ENCODE assay signal across 16 cellular contexts in genomic region chr14:51877807-51878206, GRCh38.
"Had no signal": no experiment of that assay in that cellular context is flagged by ENCODE, and none has a peak within 500 bp of the region (broad histone marks: within the 10 kb centered on the region; RNA-seq: fewer than 3 reads in every experiment).

No MANE protein-coding gene starts in this region.

- H3K27me3 ChIP-seq: gastrocnemius medialis, spleen, upper lobe of left lung had no signal

- DNase-seq: activated CD4-positive, CD25-positive, alpha-beta regulatory T cell; activated CD8-positive, alpha-beta memory T cell treated with anti-CD3 and anti-CD28 coated beads, Interleukin-2, amount 10 ng/mL, durations not matched to agents 7 days and 5 days; activated T-cell treated with anti-CD3 and anti-CD28 coated beads, Interleukin-2, amount 50 U/mL, for 48 hours; effector CD4-positive, alpha-beta T cell; gastrocnemius medialis; kidney; left ventricle myocardium inferior; mesenchymal stem cell; nucleus accumbens; spleen; stimulated activated CD4-positive, alpha-beta T cell treated with anti-CD3 and anti-CD28 coated beads, Interleukin-1b, Interleukin-23, amount 100 ng/mL, for 48 hours; stimulated activated naive CD4-positive, alpha-beta T cell treated with Interleukin-2 at 50 U/mL for 16 hours; upper lobe of left lung had no signal

- H3K4me3 ChIP-seq: coronary artery, gastrocnemius medialis, left ventricle myocardium inferior, spleen, upper lobe of left lung had no signal

- H3K36me3 ChIP-seq: gastrocnemius medialis, left ventricle myocardium inferior, upper lobe of left lung had no signal

- ATAC-seq: activated CD8-positive, alpha-beta memory T cell treated with anti-CD3 and anti-CD28 coated beads, Interleukin-2, amount 10 ng/mL, durations not matched to agents 7 days and 5 days; gastrocnemius medialis; sciatic nerve had no signal

- H3K27ac ChIP-seq: coronary artery, gastrocnemius medialis, left ventricle myocardium inferior, upper lobe of left lung had no signal

- H3K9me3 ChIP-seq: gastrocnemius medialis, left ventricle myocardium inferior, spleen, upper lobe of left lung had no signal

- H3K4me3 Mint-ChIP-seq: activated CD8-positive, alpha-beta memory T cell treated with anti-CD3 and anti-CD28 coated beads, Interleukin-2, amount 10 ng/mL, durations not matched to agents 7 days and 5 days had no signal

- FAIRE-seq: kidney, TTC549 had no signal

- H3K27ac Mint-ChIP-seq: activated CD8-positive, alpha-beta memory T cell treated with anti-CD3 and anti-CD28 coated beads, Interleukin-2, amount 10 ng/mL, durations not matched to agents 7 days and 5 days had no signal

- H3K27me3 Mint-ChIP-seq: activated CD8-positive, alpha-beta memory T cell treated with anti-CD3 and anti-CD28 coated beads, Interleukin-2, amount 10 ng/mL, durations not matched to agents 7 days and 5 days had no signal
